ENCODE assay signal across 8 cellular contexts in the genomic region with DNA sequence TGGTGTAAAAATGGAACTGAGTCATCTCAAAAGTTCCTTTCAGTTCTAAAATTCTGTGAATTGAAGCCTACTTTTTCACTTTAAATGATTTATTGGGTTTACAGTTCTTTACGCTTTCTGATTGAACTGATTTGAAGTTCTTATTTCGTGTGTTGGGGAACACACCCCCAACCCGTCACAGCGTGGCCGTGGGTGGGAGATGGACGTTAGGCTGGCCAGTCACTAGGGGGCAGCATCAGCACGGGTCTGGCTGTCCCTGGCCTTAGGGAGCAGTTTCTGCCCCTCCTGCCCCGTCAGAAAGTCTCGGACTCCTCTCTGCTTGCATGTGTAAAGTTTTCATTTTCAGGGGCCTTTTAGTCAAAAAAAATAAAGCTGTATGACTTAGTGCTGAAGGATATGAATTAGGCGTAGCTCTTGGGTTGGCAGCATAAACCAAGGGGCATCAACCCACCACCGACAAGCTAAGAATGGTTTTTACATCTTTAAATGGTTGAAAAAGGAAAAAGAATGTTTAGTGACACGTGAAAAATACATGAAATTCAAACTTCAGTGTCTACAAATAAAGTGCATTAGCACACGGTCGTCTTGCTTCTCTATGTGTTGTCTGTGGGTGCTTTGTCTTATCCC.
DNase-seq lines count a peak whose midpoint lies in the region; ATAC-seq and FAIRE-seq lines count a peak whose summit lies in the region.

No MANE protein-coding gene starts in this region.

- H4K12ac ChIP-seq in trophoblast cell (ENCODE audit: low read depth, low read length): no peak overlapping the region

- peak overlapping the region; percentile 24 for H3K4me3 Mint-ChIP-seq in activated naive CD4-positive, alpha-beta T cell treated with anti-CD3 and anti-CD28 coated beads, Interleukin-2, amount 10 ng/mL, durations not matched to agents 7 days and 5 days

- peak; percentile 6 for DNase-seq in DMS153 (lab: John Stamatoyannopoulos, UW)
- peak; percentile 81 for DNase-seq in KBM-7
- peak; percentile 53 to 70 for DNase-seq in SJCRH30
- peak; percentile 74 for DNase-seq in activated naive CD4-positive, alpha-beta T cell treated with anti-CD3 and anti-CD28 coated beads, Interleukin-2, amount 10 ng/mL, durations not matched to agents 7 days and 5 days
- DNase-seq in globus pallidus (ENCODE audit: low spot score): peak; percentile 91
- peak; percentile 44 to 71 for DNase-seq in trophoblast cell
- peak; percentile 75 for DNase-seq in urothelium cell line (ENCODE audit: low spot score)

- no peak overlapping the region for H3K18ac ChIP-seq in trophoblast cell (ENCODE audit: low read length)

- WGBS in trophoblast cell (ENCODE audit: extremely low coverage, insufficient coverage, insufficient read length): no CpG with 5 or more reads among the region's 14 CpGs

- H2AFZ ChIP-seq in trophoblast cell (ENCODE audit: insufficient read depth, low read length, poor library complexity): no peak overlapping the region

- in situ Hi-C loops in KBM-7 (cut with MboI; ENCODE audit: low pct_unique_long_range_greater_than_20kb, low sequenced_read_pairs): loop anchor here (25.0 kb wide), 1 partner anchor 751 kb away; no protein-coding TSS in a partner anchor

- no peaks in the 10 kb centered on the region for H3K27me3 Mint-ChIP-seq in activated naive CD4-positive, alpha-beta T cell treated with anti-CD3 and anti-CD28 coated beads, Interleukin-2, amount 10 ng/mL, durations not matched to agents 7 days and 5 days

- H3K4me3 ChIP-seq in SJCRH30 (no peak overlapping the region), trophoblast cell (ENCODE audit: low read depth, low read length) (no peak overlapping the region)

- H4K91ac ChIP-seq in trophoblast cell (ENCODE audit: low read depth, low read length): no peak overlapping the region

- no peaks in the 10 kb centered on the region for H3K79me1 ChIP-seq in trophoblast cell (ENCODE audit: low read length)

- no peak overlapping the region for H2AK5ac ChIP-seq in trophoblast cell (ENCODE audit: low read length)

- H3K4me2 ChIP-seq in trophoblast cell (ENCODE audit: low read length): no peak overlapping the region

- peak overlapping the region; percentile 91 for H3K27ac Mint-ChIP-seq in activated naive CD4-positive, alpha-beta T cell treated with anti-CD3 and anti-CD28 coated beads, Interleukin-2, amount 10 ng/mL, durations not matched to agents 7 days and 5 days

- H3K36me3 ChIP-seq in SJCRH30: no peaks in the 10 kb centered on the region
- H3K36me3 ChIP-seq in trophoblast cell (ENCODE audit: control insufficient read depth in 1 of 2, insufficient read depth in 2 of 2, low read length in 2 of 2): peaks cover 2 to 3% of the 10 kb centered on the region in 2 experiments

- no peak overlapping the region for H3K9ac ChIP-seq in trophoblast cell (ENCODE audit: low read length)

- no peaks in the 10 kb centered on the region for H3K9me3 ChIP-seq in SJCRH30 (replicated peaks)
- H3K9me3 ChIP-seq in trophoblast cell (ENCODE audit: insufficient read depth, low read depth, low read length): no peaks in the 10 kb centered on the region

- H3K14ac ChIP-seq in trophoblast cell (ENCODE audit: low read length): no peak overlapping the region

- H3K23ac ChIP-seq in trophoblast cell (ENCODE audit: low read length): no peak overlapping the region

- H3K27me3 ChIP-seq in SJCRH30 (no peaks in the 10 kb centered on the region), trophoblast cell (ENCODE audit: insufficient read depth, low read length) (no peaks in the 10 kb centered on the region)

- no peaks in the 10 kb centered on the region for H3K9me3 Mint-ChIP-seq in activated naive CD4-positive, alpha-beta T cell treated with anti-CD3 and anti-CD28 coated beads, Interleukin-2, amount 10 ng/mL, durations not matched to agents 7 days and 5 days

- FAIRE-seq in urothelium cell line (lab: Jason Lieb, UNC): no peak

- H3K4me1 ChIP-seq in SJCRH30 (no peaks in the 10 kb centered on the region), trophoblast cell (ENCODE audit: control insufficient read depth in 1 of 2, insufficient read depth in 2 of 2, low read length in 2 of 2) (no peaks in the 10 kb centered on the region)

- peak; percentile 80 for ATAC-seq in GM21515 (IDR thresholded peaks at IDR 0.05; ENCODE audit: unreplicated experiment)

- no peak overlapping the region for H2BK120ac ChIP-seq in trophoblast cell (ENCODE audit: insufficient read depth, low read length, poor library complexity)

- H3K27ac ChIP-seq in SJCRH30: no peak overlapping the region
- H3K27ac ChIP-seq in trophoblast cell (ENCODE audit: low read depth, low read length): no peak overlapping the region

- peaks cover 30% of the 10 kb centered on the region for H3K36me3 Mint-ChIP-seq in activated naive CD4-positive, alpha-beta T cell treated with anti-CD3 and anti-CD28 coated beads, Interleukin-2, amount 10 ng/mL, durations not matched to agents 7 days and 5 days

- H3K4ac ChIP-seq in trophoblast cell (ENCODE audit: low read depth, low read length): no peak overlapping the region

- no peak overlapping the region for H2BK12ac ChIP-seq in trophoblast cell (ENCODE audit: low read length)

- no peak overlapping the region for H2BK5ac ChIP-seq in trophoblast cell (ENCODE audit: low read depth, low read length, poor library complexity)

- no peak overlapping the region for H4K8ac ChIP-seq in trophoblast cell (ENCODE audit: low read depth, low read length)

- CTCF ChIA-PET in activated naive CD4-positive, alpha-beta T cell treated with anti-CD3 and anti-CD28 coated beads, Interleukin-2, amount 10 ng/mL, durations not matched to agents 7 days and 5 days (lab: Charles Lee): interaction anchor here (0.7 to 4.5 kb wide), 16 partner anchors 9 to 399 kb away, joined by 3 to 32 read pairs (median 3); no protein-coding TSS in a partner anchor

- peaks cover 46% of the 10 kb centered on the region for H3K4me1 Mint-ChIP-seq in activated naive CD4-positive, alpha-beta T cell treated with anti-CD3 and anti-CD28 coated beads, Interleukin-2, amount 10 ng/mL, durations not matched to agents 7 days and 5 days

- no peaks in the 10 kb centered on the region for H3K79me2 ChIP-seq in trophoblast cell (ENCODE audit: control insufficient read depth, insufficient read depth, low read length, poor library complexity)

Comparison
In these comparisons a context has a peak if more than half of its experiments do, and no peak if none do; other contexts are left out.
1. DNase-seq: peak in every context shown above with its lines; median percentile 91 in globus pallidus; 81 in KBM-7; 75 in urothelium cell line; 74 in activated naive CD4-positive, alpha-beta T cell treated with anti-CD3 and anti-CD28 coated beads, Interleukin-2, amount 10 ng/mL, durations not matched to agents 7 days and 5 days; 62 in SJCRH30; 58 in trophoblast cell; 6 in DMS153.